ENCODE assay signal across 11 cellular contexts in the genomic region with DNA sequence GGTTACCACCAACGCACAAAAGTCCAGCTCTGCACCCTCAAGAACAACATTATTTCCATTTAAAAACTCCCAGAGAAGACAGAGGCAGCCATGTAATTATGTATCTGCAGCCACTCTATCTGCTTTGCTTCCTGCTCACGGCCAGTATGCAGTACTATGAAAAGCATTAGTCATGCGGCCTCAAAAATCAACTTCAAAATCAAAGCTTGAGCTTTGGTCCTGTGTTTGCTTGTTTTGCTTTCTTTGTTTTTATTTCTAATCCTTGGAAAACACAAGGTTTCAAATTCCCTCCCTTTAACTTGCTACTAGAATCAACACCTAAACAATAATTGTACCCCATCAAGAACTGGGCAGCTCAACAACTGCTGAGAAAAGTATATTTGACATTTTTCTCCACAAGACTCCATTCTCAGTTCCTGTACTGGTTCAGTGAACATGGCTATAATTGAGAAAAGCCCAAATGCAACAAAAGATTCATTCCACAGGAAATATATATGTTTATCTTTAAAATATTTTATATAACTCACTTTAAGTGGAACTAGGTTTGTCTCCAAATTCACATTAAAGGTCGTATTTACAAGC. TPM values are rescaled to one million over a fixed set of nuclear protein-coding genes. Genes with fewer than 3 reads are reported as not detected.
DNase-seq lines count a peak whose midpoint lies in the region; ATAC-seq, FAIRE-seq and TF ChIP-seq lines count a peak whose summit lies in the region.
"Had no signal": no experiment of that assay in that cellular context is flagged by ENCODE, and none has a peak within 500 bp of the region (broad histone marks: within the 10 kb centered on the region; RNA-seq: fewer than 3 reads in every experiment).

No MANE protein-coding gene starts in this region.

- no peak for TF ChIP-seq RAD21 in GM12878 (IDR thresholded peaks at IDR 0.05; ENCODE audit: insufficient read depth, low read depth, low read length)

- no peaks in the 10 kb centered on the region for H3K36me3 ChIP-seq in GM12878 (ENCODE audit: control insufficient read depth in 2 of 2, insufficient read depth in 2 of 2, low read length in 1 of 2)

- no peak overlapping the region for H3K4me3 ChIP-seq in AG10803 (ENCODE audit: low read length)
- H3K4me3 ChIP-seq in GM12878 = no peak overlapping the region

- TF ChIP-seq CTCF in AG10803 (conservative IDR thresholded peaks at IDR 0.05; ENCODE audit: low read length) (no peak), GM12878 (IDR thresholded peaks at IDR 0.05 in 2 of 3, conservative IDR thresholded peaks at IDR 0.05 in 1 of 3; ENCODE audit: control insufficient read depth in 2 of 3, extremely low read depth in 1 of 3, insufficient read depth in 1 of 3, low read depth in 3 of 3, low read length in 3 of 3) (no peak)

- POLR2A ChIA-PET in GM12878 (lab: Charles Lee) = no interaction called here

- no peak overlapping the region for H3K9ac ChIP-seq in GM12878 (ENCODE audit: control insufficient read depth, insufficient read depth, low read length)

- no peak overlapping the region for H3K4me3 Mint-ChIP-seq in activated T-helper 17 cell treated with anti-CD3 and anti-CD28 coated beads, Interleukin-2, amount 50 U/mL, for 72 hours

- no peak overlapping the region for H3K27ac ChIP-seq in GM12878 (ENCODE audit: control insufficient read depth, insufficient read depth)
- H3K27ac ChIP-seq: epithelial cell of prostate had no signal

- TF ChIP-seq POLR2A in GM12878 (IDR thresholded peaks at IDR 0.05; ENCODE audit: low read depth, low read length) = no peak

- no peak for FAIRE-seq in GM12878 (lab: Jason Lieb, UNC)

- no peaks in the 10 kb centered on the region for H4K20me1 ChIP-seq in GM12878 (ENCODE audit: control insufficient read depth, insufficient read depth)

- H3K79me2 ChIP-seq in GM12878 (ENCODE audit: control insufficient read depth, insufficient read depth, low read length) = no peaks in the 10 kb centered on the region; the same call in none of the 2 replicates

- H3K4me2 ChIP-seq in GM12878 (ENCODE audit: control insufficient read depth, insufficient read depth) = no peak overlapping the region

- ATAC-seq in HG03342 (IDR thresholded peaks at IDR 0.05; ENCODE audit: unreplicated experiment) = peak; percentile 58
- ATAC-seq in GM12878 = peak; percentile 48
- no peak for ATAC-seq in activated T-helper 17 cell treated with anti-CD3 and anti-CD28 coated beads, Interleukin-2, amount 50 U/mL, for 72 hours (replicated peaks)
- no peak for ATAC-seq in GM21825 (IDR thresholded peaks at IDR 0.05; ENCODE audit: unreplicated experiment)

- DNase-seq in AG10803 (ENCODE audit: low read depth) = peak; percentile 25
- DNase-seq in GM12878 (ENCODE audit: low read depth, low spot score) = no peak
- DNase-seq in left kidney (ENCODE audit: low read depth, low spot score) = peak; percentile 17
- DNase-seq in NCI-H526 (lab: John Stamatoyannopoulos, UW) = no peak
- DNase-seq in HK-2 (ENCODE audit: unreplicated experiment) = no peak
- DNase-seq: DND-41, MM.1S had no signal

- H2AFZ ChIP-seq in GM12878 (ENCODE audit: control insufficient read depth, low read depth, low read length) = no peak overlapping the region

- RAD21 ChIA-PET in GM12878 (lab: Charles Lee; ENCODE audit: unreplicated experiment) = no interaction called here

- peaks cover 53% of the 10 kb centered on the region for H3K36me3 Mint-ChIP-seq in activated T-helper 17 cell treated with anti-CD3 and anti-CD28 coated beads, Interleukin-2, amount 50 U/mL, for 72 hours (ENCODE audit: low read depth)

- no peak overlapping the region for H3K27ac Mint-ChIP-seq in activated T-helper 17 cell treated with anti-CD3 and anti-CD28 coated beads, Interleukin-2, amount 50 U/mL, for 72 hours

- WGBS in GM12878 (ENCODE audit: insufficient coverage, insufficient replicate concordance, low lambda C conversion rate, missing lambda C conversion rate) = 53% methylated on average over 4 of the region's 4 CpGs

- no peaks in the 10 kb centered on the region for H3K27me3 ChIP-seq in GM12878 (replicated peaks in 1 of 2; ENCODE audit: control insufficient read depth in 2 of 2, insufficient read depth in 2 of 2, low read length in 1 of 2)

- no peaks in the 10 kb centered on the region for H3K9me3 Mint-ChIP-seq in activated T-helper 17 cell treated with anti-CD3 and anti-CD28 coated beads, Interleukin-2, amount 50 U/mL, for 72 hours

- no peak for TF ChIP-seq EP300 in GM12878 (IDR thresholded peaks at IDR 0.05; ENCODE audit: borderline replicate concordance in 1 of 2, control insufficient read depth in 1 of 2, low read depth in 2 of 2, low read length in 2 of 2)

- H3K4me1 ChIP-seq in GM12878 (ENCODE audit: control insufficient read depth, insufficient read depth, low read length) = no peaks in the 10 kb centered on the region

- no peaks in the 10 kb centered on the region for H3K9me3 ChIP-seq in GM12878 (replicated peaks; ENCODE audit: control insufficient read depth, insufficient read depth, low read length)

- no TSS peak for BruUV-seq in GM12878 (replicated peaks; lab: Mats Ljungman, UMichigan)

- intact Hi-C loops in GM12878 (cut with micrococcal nuclease; ENCODE audit: unreplicated experiment) = no loop called here

- in situ Hi-C loops in GM12878 (cut with MboI) = no loop called here

- CTCF ChIA-PET in GM12878 (lab: Yijun Ruan, JAX) = interaction anchor here (1.0 kb wide), 1 partner anchor 9 kb away, joined by 3 read pairs; no protein-coding TSS in a partner anchor

- H3K27me3 Mint-ChIP-seq in activated T-helper 17 cell treated with anti-CD3 and anti-CD28 coated beads, Interleukin-2, amount 50 U/mL, for 72 hours = no peaks in the 10 kb centered on the region

- SMC1A ChIA-PET in GM12878 (lab: Charles Lee; ENCODE audit: uncharacterized antibody, unreplicated experiment) = interaction anchor here (1.3 kb wide), 1 partner anchor 21 kb away, joined by 4 read pairs; no protein-coding TSS in a partner anchor

- H3K4me1 Mint-ChIP-seq in activated T-helper 17 cell treated with anti-CD3 and anti-CD28 coated beads, Interleukin-2, amount 50 U/mL, for 72 hours = peaks cover 6% of the 10 kb centered on the region

TF ChIP-seq in GM12878, 131 proteins besides CTCF, POLR2A, EP300 and RAD21 (continues in another document):
- TF ChIP-seq POU2F2 (IDR thresholded peaks at IDR 0.05; ENCODE audit: borderline replicate concordance, low read depth, low read length) = no peak
- TF ChIP-seq ZZZ3 (IDR thresholded peaks at IDR 0.05; ENCODE audit: control insufficient read depth, insufficient read length, low read depth) = no peak
- no peak for TF ChIP-seq ETV6 (conservative IDR thresholded peaks at IDR 0.05 in 1 of 2, IDR thresholded peaks at IDR 0.05 in 1 of 2; ENCODE audit: borderline replicate concordance in 1 of 2, low read depth in 1 of 2)
- TF ChIP-seq, protein P1, sequence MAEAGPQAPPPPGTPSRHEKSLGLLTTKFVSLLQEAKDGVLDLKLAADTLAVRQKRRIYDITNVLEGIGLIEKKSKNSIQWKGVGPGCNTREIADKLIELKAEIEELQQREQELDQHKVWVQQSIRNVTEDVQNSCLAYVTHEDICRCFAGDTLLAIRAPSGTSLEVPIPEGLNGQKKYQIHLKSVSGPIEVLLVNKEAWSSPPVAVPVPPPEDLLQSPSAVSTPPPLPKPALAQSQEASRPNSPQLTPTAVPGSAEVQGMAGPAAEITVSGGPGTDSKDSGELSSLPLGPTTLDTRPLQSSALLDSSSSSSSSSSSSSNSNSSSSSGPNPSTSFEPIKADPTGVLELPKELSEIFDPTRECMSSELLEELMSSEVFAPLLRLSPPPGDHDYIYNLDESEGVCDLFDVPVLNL (IDR thresholded peaks at IDR 0.05; ENCODE audit: low read depth, low read length) = no peak
- TF ChIP-seq, protein P2, sequence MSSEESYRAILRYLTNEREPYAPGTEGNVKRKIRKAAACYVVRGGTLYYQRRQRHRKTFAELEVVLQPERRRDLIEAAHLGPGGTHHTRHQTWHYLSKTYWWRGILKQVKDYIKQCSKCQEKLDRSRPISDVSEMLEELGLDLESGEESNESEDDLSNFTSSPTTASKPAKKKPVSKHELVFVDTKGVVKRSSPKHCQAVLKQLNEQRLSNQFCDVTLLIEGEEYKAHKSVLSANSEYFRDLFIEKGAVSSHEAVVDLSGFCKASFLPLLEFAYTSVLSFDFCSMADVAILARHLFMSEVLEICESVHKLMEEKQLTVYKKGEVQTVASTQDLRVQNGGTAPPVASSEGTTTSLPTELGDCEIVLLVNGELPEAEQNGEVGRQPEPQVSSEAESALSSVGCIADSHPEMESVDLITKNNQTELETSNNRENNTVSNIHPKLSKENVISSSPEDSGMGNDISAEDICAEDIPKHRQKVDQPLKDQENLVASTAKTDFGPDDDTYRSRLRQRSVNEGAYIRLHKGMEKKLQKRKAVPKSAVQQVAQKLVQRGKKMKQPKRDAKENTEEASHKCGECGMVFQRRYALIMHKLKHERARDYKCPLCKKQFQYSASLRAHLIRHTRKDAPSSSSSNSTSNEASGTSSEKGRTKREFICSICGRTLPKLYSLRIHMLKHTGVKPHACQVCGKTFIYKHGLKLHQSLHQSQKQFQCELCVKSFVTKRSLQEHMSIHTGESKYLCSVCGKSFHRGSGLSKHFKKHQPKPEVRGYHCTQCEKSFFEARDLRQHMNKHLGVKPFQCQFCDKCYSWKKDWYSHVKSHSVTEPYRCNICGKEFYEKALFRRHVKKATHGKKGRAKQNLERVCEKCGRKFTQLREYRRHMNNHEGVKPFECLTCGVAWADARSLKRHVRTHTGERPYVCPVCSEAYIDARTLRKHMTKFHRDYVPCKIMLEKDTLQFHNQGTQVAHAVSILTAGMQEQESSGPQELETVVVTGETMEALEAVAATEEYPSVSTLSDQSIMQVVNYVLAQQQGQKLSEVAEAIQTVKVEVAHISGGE (CRISPR knock-in tag; IDR thresholded peaks at IDR 0.05) = no peak

RNA-seq across cellular contexts. Expression of a gene that starts 37.6 kb away (rescaled TPM):
- total RNA-seq in GM12878 (2013; cell fraction: nucleolus; rRNA removed) = 223 and 227 TPM in 2 replicates
- total RNA-seq in GM12878 (2014; rRNA removed) (32.4 and 36.5 TPM in 2 replicates), GM12878 (2014; rRNA removed; fragmentation: Illumina TruSeq; extraction: Trizol) (50.6 and 51.0 TPM in 2 replicates), GM12878 (2021) (42.4 and 43.1 TPM in 2 replicates)
- 32.0 TPM for polyA plus RNA-seq in GM12878 (2011; ENCODE audit: low read depth)
- polyA plus RNA-seq in GM12878 (2011; rRNA removed) (59.5 and 88.2 TPM in 2 replicates), GM12878 (2014; fragmentation: Illumina TruSeq; extraction: Trizol) (40.0 and 49.0 TPM in 2 replicates), GM12878 (2014; fragmentation: Nextera tagmentation; extraction: Ambion mirVana) (10 to 100 TPM; 21.4 to 21.8 TPM), GM12878 (2014; rRNA removed) (23.5 and 25.6 TPM in 2 replicates), GM12878 (2016; fragmentation: Nextera tagmentation; extraction: Ambion mirVana) (10 to 100 TPM; 58.0 to 62.2 TPM)
- 21.0 and 27.0 TPM in 2 replicates for polyA plus RNA-seq in GM12878 (2011; cell fraction: cytosol; rRNA removed)
- polyA plus RNA-seq in GM12878 (2011; cell fraction: nucleus; rRNA removed) = 32.3 and 34.5 TPM in 2 replicates
- polyA plus RNA-seq in GM12878 (2012) = 35.4 and 54.7 TPM in 2 replicates
- 72.0 and 82.2 TPM in 2 replicates for polyA minus RNA-seq in GM12878 (2011; rRNA and poly(A)+ RNA removed)
- 19.9 and 22.7 TPM in 2 replicates for polyA minus RNA-seq in GM12878 (2011; cell fraction: cytosol; rRNA and poly(A)+ RNA removed)
- polyA minus RNA-seq in GM12878 (2011; cell fraction: nucleus; rRNA and poly(A)+ RNA removed) = 87.9 and 109 TPM in 2 replicates
- total RNA-seq in activated T-helper 17 cell treated with anti-CD3 and anti-CD28 coated beads, Interleukin-2, amount 50 U/mL, for 72 hours = 100 to 1,000 TPM in 1 of 2 donors, 10 to 100 TPM in 1; 64.4 to 251 TPM

Comparison
In these comparisons a context has a peak if more than half of its experiments do, and no peak if none do; other contexts are left out.
1. DNase-seq: peak in AG10803 (single experiment) and left kidney (single experiment); none in GM12878 (single experiment), NCI-H526 (0 of 2) and HK-2 (single experiment).
2. ATAC-seq: peak in HG03342 (single experiment) and GM12878 (single experiment); none in activated T-helper 17 cell treated with anti-CD3 and anti-CD28 coated beads, Interleukin-2, amount 50 U/mL, for 72 hours (single experiment) and GM21825 (single experiment).